ENCODE assay signal across 8 cellular contexts in the genomic region with DNA sequence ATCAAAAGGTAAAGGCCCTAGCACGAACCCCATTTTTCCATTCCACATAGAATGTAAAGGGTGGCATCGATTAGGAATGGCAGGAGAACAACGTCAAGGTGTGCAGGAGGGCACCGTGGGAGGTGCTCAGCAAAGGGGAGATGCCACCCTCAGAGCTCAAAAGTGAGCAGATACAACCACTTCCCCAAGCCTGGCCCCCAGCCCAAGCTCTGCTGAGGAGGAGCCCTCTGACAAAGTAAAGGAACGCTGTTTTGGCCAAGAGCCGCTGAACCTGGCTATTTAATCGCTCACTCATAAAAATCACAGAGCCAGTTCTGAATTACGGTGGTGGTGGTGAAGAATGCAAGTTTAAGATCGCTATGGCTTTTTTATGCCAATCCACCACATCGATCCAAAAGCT. TPM values are rescaled to one million over a fixed set of nuclear protein-coding genes. Genes with fewer than 3 reads are reported as not detected.
A peak's percentile ranks its signal among the peaks of the same experiment; 100 is the strongest.
DNase-seq lines count a peak whose midpoint lies in the region; ATAC-seq, FAIRE-seq and TF ChIP-seq lines count a peak whose summit lies in the region.

No MANE protein-coding gene starts in this region.

- no peaks in the 10 kb centered on the region for H3K9me3 ChIP-seq in ES-I3 (ENCODE audit: control insufficient read depth, insufficient read depth, low read length)
- H3K9me3 ChIP-seq in RWPE2 (ENCODE audit: severe bottlenecking): no peaks in the 10 kb centered on the region
- H3K9me3 ChIP-seq in esophagus squamous epithelium: no peaks in the 10 kb centered on the region

- DNase-seq in RWPE2 (ENCODE audit: low spot score) (no peak), esophagus squamous epithelium (lab: John Stamatoyannopoulos, UW) (no peak), GDM1 (lab: John Stamatoyannopoulos, UW) (no peak), D721Med (ENCODE audit: insufficient read length, low spot score) (no peak), putamen (ENCODE audit: low spot score) (no peak)

- H3K27me3 ChIP-seq in RWPE2 (ENCODE audit: insufficient read depth, poor library complexity, severe bottlenecking) (no peaks in the 10 kb centered on the region), esophagus squamous epithelium (no peaks in the 10 kb centered on the region), rectal smooth muscle tissue (ENCODE audit: control insufficient read depth, insufficient read depth, low read length) (peaks cover 3% of the 10 kb centered on the region)

- no peak for TF ChIP-seq CTCF in RWPE2 (IDR thresholded peaks at IDR 0.05; ENCODE audit: poor library complexity, severe bottlenecking)
- TF ChIP-seq CTCF in esophagus squamous epithelium (IDR thresholded peaks at IDR 0.05): no peak
- TF ChIP-seq CTCF in D721Med (IDR thresholded peaks at IDR 0.05; ENCODE audit: insufficient read depth, missing control alignments): no peak

- WGBS in esophagus squamous epithelium, 2 donors: 15 to 18% methylated on average over 5 to 10 of the region's 10 CpGs

- TF ChIP-seq POLR2A in esophagus squamous epithelium (IDR thresholded peaks at IDR 0.05): no peak

- FAIRE-seq in D721Med (lab: Jason Lieb, UNC): no peak

- intact Hi-C loops in esophagus squamous epithelium (cut with DNase I): no loop called here

- H3K36me3 ChIP-seq in ES-I3 (ENCODE audit: insufficient read depth, low read length): no peaks in the 10 kb centered on the region
- no peaks in the 10 kb centered on the region for H3K36me3 ChIP-seq in RWPE2 (ENCODE audit: low read depth)
- no peaks in the 10 kb centered on the region for H3K36me3 ChIP-seq in esophagus squamous epithelium
- H3K36me3 ChIP-seq in rectal smooth muscle tissue (ENCODE audit: control insufficient read depth, insufficient read depth, low read length): no peaks in the 10 kb centered on the region

- H3K4me3 ChIP-seq in RWPE2 (ENCODE audit: severe bottlenecking) (peak overlapping the region; percentile 70), esophagus squamous epithelium (peak overlapping the region; percentile 62 to 95 (median 77)), rectal smooth muscle tissue (ENCODE audit: low read length) (peak overlapping the region; percentile 86)

- H3K27ac ChIP-seq in RWPE2 (ENCODE audit: poor library complexity, severe bottlenecking) (peak overlapping the region; percentile 71), esophagus squamous epithelium (peak overlapping the region; percentile 86 to 98 (median 95)), rectal smooth muscle tissue (ENCODE audit: low read depth, low read length) (peak overlapping the region; percentile 75)

- ATAC-seq in RWPE2 (ENCODE audit: low read depth) (no peak), GM21529 (IDR thresholded peaks at IDR 0.05; ENCODE audit: unreplicated experiment) (no peak)

- H3K9ac ChIP-seq in ES-I3 (ENCODE audit: low read depth, low read length) (peak overlapping the region; percentile 97), rectal smooth muscle tissue (ENCODE audit: low read length) (no peak overlapping the region)

- H3K4me1 ChIP-seq in ES-I3 (ENCODE audit: insufficient read depth, low read length): no peaks in the 10 kb centered on the region
- peaks cover 10% of the 10 kb centered on the region for H3K4me1 ChIP-seq in RWPE2 (ENCODE audit: insufficient read depth, poor library complexity, severe bottlenecking)
- H3K4me1 ChIP-seq in esophagus squamous epithelium: peaks cover 0 to 24% (median 3%) of the 10 kb centered on the region in 3 donors
- peaks cover 4% of the 10 kb centered on the region for H3K4me1 ChIP-seq in rectal smooth muscle tissue (ENCODE audit: control insufficient read depth, insufficient read depth, low read length)

RNA-seq across cellular contexts. Expression of a gene that starts 12.4 kb away (rescaled TPM):
- total RNA-seq in esophagus squamous epithelium: 10 to 100 TPM; 16.4 to 22.3 (median 19.9) TPM
